Comparison of ENCODE assay signal across 20 cellular contexts in genomic region chrX:148134578-148134977, GRCh38.
"Had no signal": no experiment of that assay in that cellular context is flagged by ENCODE, and none has a peak within 500 bp of the region (broad histone marks: within the 10 kb centered on the region; RNA-seq: fewer than 3 reads in every experiment).

No MANE protein-coding gene starts in this region.

- H3K27me3 ChIP-seq: neutrophil, right lobe of liver, spleen, tibial artery, upper lobe of left lung, uterus had no signal

- H3K36me3 ChIP-seq: neutrophil, right lobe of liver, spleen, tibial artery, upper lobe of left lung, uterus had no signal

- H3K27ac ChIP-seq: neutrophil, psoas muscle, right lobe of liver, spleen, tibial artery, upper lobe of left lung, uterus had no signal

- H3K9me3 ChIP-seq: mucosa of descending colon, neutrophil, psoas muscle, right lobe of liver, upper lobe of left lung had no signal

- DNase-seq: effector memory CD4-positive, alpha-beta T cell; glutamatergic neuron; islet precursor cell; mammary epithelial cell; mucosa of descending colon; naive thymus-derived CD8-positive, alpha-beta T cell; psoas muscle; retina; right lobe of liver; spleen; stimulated activated CD4-positive, alpha-beta T cell treated with anti-CD3 and anti-CD28 coated beads, Interleukin-15, amount 100 ng/mL, for 24 hours; stimulated activated CD4-positive, alpha-beta T cell treated with anti-CD3 and anti-CD28 coated beads, Interleukin-1b, Interleukin-23, amount 100 ng/mL, for 48 hours; stimulated activated CD4-positive, alpha-beta T cell treated with anti-CD3 and anti-CD28 coated beads, Interleukin-4, amount 100 ng/mL, for 24 hours; tibial artery; upper lobe of left lung; uterus had no signal

- ATAC-seq: esophagus mucosa; left lobe of liver; mucosa of descending colon; naive thymus-derived CD8-positive, alpha-beta T cell; psoas muscle; right lobe of liver; stimulated activated memory B cell treated with anti-CD40 and anti-IgM and Interleukin-4, amounts not matched to agents 10 μg/mL and 1 μg/mL and 100 μg/mL, for 72 hours had no signal

- H3K4me1 ChIP-seq: psoas muscle, right lobe of liver, spleen, tibial artery, upper lobe of left lung, uterus had no signal

- H3K4me3 ChIP-seq: mucosa of descending colon, psoas muscle, right lobe of liver, spleen, tibial artery, upper lobe of left lung, uterus had no signal
